ENCODE assay signal across 19 cellular contexts in the genomic region with DNA sequence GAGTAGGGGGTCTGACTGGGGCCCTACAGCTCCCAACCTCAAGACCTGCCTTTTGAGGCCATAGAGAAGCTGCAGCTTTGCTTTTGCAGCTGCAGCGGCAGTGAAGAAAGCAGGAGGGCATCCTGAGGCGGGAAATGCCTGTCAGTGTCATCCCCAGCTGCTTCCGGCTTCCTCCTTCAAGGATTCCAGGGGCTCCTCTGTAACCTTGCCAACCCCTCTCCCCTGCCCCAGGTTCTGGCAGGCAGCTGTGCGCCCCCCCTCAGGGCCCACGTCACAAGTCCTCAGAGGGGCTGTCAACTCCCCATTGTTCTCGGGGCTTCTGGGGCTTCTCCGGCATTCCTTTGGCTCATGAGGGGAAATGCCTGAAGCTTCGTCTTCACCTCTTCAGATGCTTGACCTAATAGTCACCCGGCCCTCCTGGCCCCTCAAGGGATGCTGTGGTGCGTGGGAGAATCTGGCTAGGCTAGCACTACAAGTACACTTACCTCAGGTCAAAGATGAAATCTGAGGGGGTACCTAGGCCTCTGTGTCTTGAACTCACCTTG. TPM values are rescaled to one million over a fixed set of nuclear protein-coding genes. Genes with fewer than 3 reads are reported as not detected.
A peak's percentile ranks its signal among the peaks of the same experiment; 100 is the strongest.
DNase-seq lines count a peak whose midpoint lies in the region; ATAC-seq and TF ChIP-seq lines count a peak whose summit lies in the region.
"Had no signal": no experiment of that assay in that cellular context is flagged by ENCODE, and none has a peak within 500 bp of the region (broad histone marks: within the 10 kb centered on the region; RNA-seq: fewer than 3 reads in every experiment).

No MANE protein-coding gene starts in this region.

- intact Hi-C loops in ovary (cut with DNase I) = no loop called here
- intact Hi-C loops in naive thymus-derived CD4-positive, alpha-beta T cell (cut with micrococcal nuclease) = no loop called here

- TF ChIP-seq CTCF in astrocyte of the cerebellum (IDR thresholded peaks at IDR 0.05; ENCODE audit: low read depth, low read length, missing control alignments) (no peak), hepatocyte (IDR thresholded peaks at IDR 0.05; ENCODE audit: poor library complexity) (no peak), ovary (IDR thresholded peaks at IDR 0.05) (no peak)

- no peak for ATAC-seq in GM21367 (IDR thresholded peaks at IDR 0.05; ENCODE audit: unreplicated experiment)
- no peak for ATAC-seq in naive thymus-derived CD4-positive, alpha-beta T cell
- ATAC-seq: left colon, psoas muscle, T-helper 17 cell had no signal

- H3K27me3 Mint-ChIP-seq in naive thymus-derived CD4-positive, alpha-beta T cell = peaks cover 0 to 21% (median 3%) of the 10 kb centered on the region in 5 donors

- H3K27ac Mint-ChIP-seq in naive thymus-derived CD4-positive, alpha-beta T cell = no peak overlapping the region
- H3K27ac Mint-ChIP-seq: activated CD4-positive, alpha-beta T cell treated with anti-CD3 and anti-CD28 coated beads, Interleukin-2, amount 10 ng/mL, durations not matched to agents 24 days and 14 days; activated naive CD8-positive, alpha-beta T cell; T-helper 17 cell had no signal

- H3K4me1 Mint-ChIP-seq in naive thymus-derived CD4-positive, alpha-beta T cell = no peaks in the 10 kb centered on the region

- H3K4me2 ChIP-seq in hepatocyte = no peak overlapping the region

- H3K4me1 ChIP-seq in hepatocyte (ENCODE audit: insufficient read depth) = no peaks in the 10 kb centered on the region
- H3K4me1 ChIP-seq in ovary (ENCODE audit: insufficient read depth) = no peaks in the 10 kb centered on the region
- no peaks in the 10 kb centered on the region for H3K4me1 ChIP-seq in naive thymus-derived CD4-positive, alpha-beta T cell (ENCODE audit: control insufficient read depth in 2 of 2, insufficient read depth in 2 of 2, low read length in 2 of 2)
- H3K4me1 ChIP-seq: heart right ventricle, psoas muscle, transverse colon had no signal

- H2AFZ ChIP-seq in hepatocyte = no peak overlapping the region

- H3K4me3 ChIP-seq in astrocyte of the cerebellum (ENCODE audit: low read depth, low read length) = no peak overlapping the region
- no peak overlapping the region for H3K4me3 ChIP-seq in hepatocyte
- H3K4me3 ChIP-seq in skeletal muscle cell (ENCODE audit: low read depth, low read length) = no peak overlapping the region
- H3K4me3 ChIP-seq in ovary = no peak overlapping the region
- H3K4me3 ChIP-seq in naive thymus-derived CD4-positive, alpha-beta T cell (ENCODE audit: low read length) = no peak overlapping the region
- H3K4me3 ChIP-seq: heart right ventricle, psoas muscle, transverse colon had no signal

- H3K36me3 Mint-ChIP-seq in naive thymus-derived CD4-positive, alpha-beta T cell = no peaks in the 10 kb centered on the region

- TF ChIP-seq POLR2A in ovary (IDR thresholded peaks at IDR 0.05) = no peak

- in situ Hi-C loops in astrocyte of the cerebellum (cut with HindIII; ENCODE audit: low sequenced_read_pairs) = loop anchor here (25.0 kb wide), 1 partner anchor 89 kb away; no protein-coding TSS in a partner anchor

- WGBS in hepatocyte (ENCODE audit: low lambda C conversion rate, missing lambda C conversion rate) = 75% methylated on average over 10 of the region's 10 CpGs
- WGBS in ovary, 3 donors = 61 to 66% (median 62%) methylated on average over 10 of the region's 10 CpGs

- no peaks in the 10 kb centered on the region for H3K9me2 ChIP-seq in hepatocyte (replicated peaks; ENCODE audit: insufficient read depth)

- H3K27me3 ChIP-seq in hepatocyte (no peaks in the 10 kb centered on the region), ovary (no peaks in the 10 kb centered on the region)
- H3K27me3 ChIP-seq in naive thymus-derived CD4-positive, alpha-beta T cell (ENCODE audit: control insufficient read depth in 2 of 2, insufficient read depth in 2 of 2, low read length in 2 of 2) = no peaks in the 10 kb centered on the region
- H3K27me3 ChIP-seq: transverse colon had no signal

- no peak overlapping the region for H3K27ac ChIP-seq in hepatocyte
- H3K27ac ChIP-seq in ovary = no peak overlapping the region
- H3K27ac ChIP-seq in naive thymus-derived CD4-positive, alpha-beta T cell (ENCODE audit: low read depth, low read length) = no peak overlapping the region
- H3K27ac ChIP-seq: heart right ventricle, psoas muscle, transverse colon had no signal

- CTCF ChIA-PET in naive thymus-derived CD4-positive, alpha-beta T cell (lab: Charles Lee) = interaction anchor here (0.6 kb wide), 1 partner anchor 41 kb away, joined by 4 read pairs; no protein-coding TSS in a partner anchor

- H4K20me1 ChIP-seq in hepatocyte (ENCODE audit: insufficient read depth, poor library complexity, severe bottlenecking) = no peaks in the 10 kb centered on the region

- no peaks in the 10 kb centered on the region for H3K9me3 Mint-ChIP-seq in naive thymus-derived CD4-positive, alpha-beta T cell
- H3K9me3 Mint-ChIP-seq: activated CD4-positive, alpha-beta T cell treated with anti-CD3 and anti-CD28 coated beads, Interleukin-2, amount 10 ng/mL, durations not matched to agents 24 days and 14 days had no signal

- POLR2A ChIA-PET in naive thymus-derived CD4-positive, alpha-beta T cell (lab: Charles Lee) = no interaction called here

- H3K4me3 Mint-ChIP-seq in naive thymus-derived CD4-positive, alpha-beta T cell = no peak overlapping the region
- H3K4me3 Mint-ChIP-seq: activated CD4-positive, alpha-beta T cell treated with anti-CD3 and anti-CD28 coated beads, Interleukin-2, amount 10 ng/mL, durations not matched to agents 24 days and 14 days; activated naive CD8-positive, alpha-beta T cell; T-helper 17 cell had no signal

- no peaks in the 10 kb centered on the region for H3K79me2 ChIP-seq in hepatocyte

- TF ChIP-seq EP300 in ovary (IDR thresholded peaks at IDR 0.05) = no peak

- DNase-seq in HT1080 (ENCODE audit: low read depth) = peak; percentile 91
- peak; percentile 67 for DNase-seq in astrocyte of the cerebellum (ENCODE audit: low read depth)
- DNase-seq in hepatocyte (ENCODE audit: low spot score) = peak; percentile 17
- peak; percentile 69 for DNase-seq in skeletal muscle cell (ENCODE audit: low read depth)
- DNase-seq in ovary = no peak
- no peak for DNase-seq in naive thymus-derived CD4-positive, alpha-beta T cell
- DNase-seq in AG08395 (ENCODE audit: low spot score) = no peak
- DNase-seq: activated CD4-positive, alpha-beta T cell treated with anti-CD3 and anti-CD28 coated beads, Interleukin-2, amount 10 ng/mL, durations not matched to agents 24 days and 14 days; activated T-cell treated with anti-CD3 and anti-CD28 coated beads, Interleukin-2, amount 50 U/mL, for 1 hour; AML-193; heart right ventricle; left colon; NCI-H2029 treated with DMSO at 0.1 percent for 48 hours; psoas muscle; RPMI8226; T-helper 17 cell; transverse colon had no signal

- H3K36me3 ChIP-seq in hepatocyte (replicated peaks; ENCODE audit: insufficient read depth, low read depth) (no peaks in the 10 kb centered on the region), ovary (no peaks in the 10 kb centered on the region)
- no peaks in the 10 kb centered on the region for H3K36me3 ChIP-seq in naive thymus-derived CD4-positive, alpha-beta T cell (ENCODE audit: control insufficient read depth in 2 of 3, insufficient read depth in 3 of 3, low read length in 3 of 3)
- H3K36me3 ChIP-seq: heart right ventricle, transverse colon had no signal

- H3K9me3 ChIP-seq in hepatocyte (ENCODE audit: low read depth) = no peaks in the 10 kb centered on the region
- no peaks in the 10 kb centered on the region for H3K9me3 ChIP-seq in ovary
- H3K9me3 ChIP-seq in naive thymus-derived CD4-positive, alpha-beta T cell (ENCODE audit: control insufficient read depth in 2 of 3, low read length in 3 of 3) = no peaks in the 10 kb centered on the region
- H3K9me3 ChIP-seq: heart right ventricle, psoas muscle, transverse colon had no signal

RNA-seq across cellular contexts. Expression of a gene that starts 31.9 kb away (rescaled TPM):
- 3.8 and 4.8 TPM in 2 replicates for total RNA-seq in HT1080 (2014; rRNA removed; shearing (Covaris generic))
- 6.3 TPM in 2 replicates for polyA plus RNA-seq in HT1080 (2015; cell fraction: cytosol; rRNA removed)
- 3.5 and 4.5 TPM in 2 replicates for polyA plus RNA-seq in HT1080 (2015; cell fraction: nucleus; rRNA removed)
- total RNA-seq in hepatocyte = 0.16 and 0.30 TPM in 2 replicates
- polyA plus RNA-seq in hepatocyte = 0.30 and 0.92 TPM in 2 replicates
- 10 to 100 TPM in 2 of 7 donors, 1 to 10 TPM in 4, under 1 TPM in 1; 0.72 to 14.5 (median 3.4) TPM for total RNA-seq in ovary
- polyA plus RNA-seq in ovary = 1 to 10 TPM; 1.3 to 3.6 TPM
- total RNA-seq in naive thymus-derived CD4-positive, alpha-beta T cell = under 1 TPM in 1 of 5 experiments, not detected in 4; 0.10 TPM
- polyA plus RNA-seq in naive thymus-derived CD4-positive, alpha-beta T cell = not detected
- total RNA-seq: T-helper 17 cell, transverse colon had no signal

Comparison
In these comparisons a context has a peak if more than half of its experiments do, and no peak if none do; other contexts are left out.
1. DNase-seq: peak in HT1080 (single experiment), astrocyte of the cerebellum (single experiment), hepatocyte (single experiment) and skeletal muscle cell (single experiment); none in ovary (0 of 5), naive thymus-derived CD4-positive, alpha-beta T cell (0 of 9) and AG08395 (single experiment).